ENCODE assay signal across 22 cellular contexts in the genomic region with DNA sequence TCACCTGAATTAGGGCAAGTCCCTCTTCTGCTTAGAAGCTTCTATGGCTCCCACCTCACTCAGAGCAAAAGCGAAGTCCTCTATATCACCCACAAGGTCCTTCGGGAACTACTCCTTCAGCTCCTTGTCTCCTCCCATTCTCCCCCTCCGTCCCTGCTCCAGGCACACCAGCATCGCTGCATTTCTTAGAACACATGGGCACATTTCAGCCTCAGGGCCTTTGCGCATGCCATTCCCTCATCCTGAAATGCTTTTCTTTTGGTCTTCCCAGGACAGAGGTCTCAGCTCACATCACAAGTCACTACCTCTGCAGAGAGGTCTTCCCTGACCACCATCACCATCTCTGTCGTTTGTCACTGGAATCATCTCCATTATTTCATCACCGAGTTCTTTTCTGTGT. TPM values are rescaled to one million over a fixed set of nuclear protein-coding genes. Genes with fewer than 3 reads are reported as not detected.
DNase-seq lines count a peak whose midpoint lies in the region; ATAC-seq and TF ChIP-seq lines count a peak whose summit lies in the region.
"Had no signal": no experiment of that assay in that cellular context is flagged by ENCODE, and none has a peak within 500 bp of the region (broad histone marks: within the 10 kb centered on the region; RNA-seq: fewer than 3 reads in every experiment).

No MANE protein-coding gene starts in this region.

- H3K4me3 Mint-ChIP-seq in activated CD8-positive, alpha-beta T cell treated with anti-CD3 and anti-CD28 coated beads, Interleukin-2, amount 10 ng/mL, durations not matched to agents 7 days and 5 days, result peak overlapping the region; percentile 3
- H3K4me3 Mint-ChIP-seq in activated CD8-positive, alpha-beta T cell treated with anti-CD3 and anti-CD28 coated beads for 36 hours, result no peak overlapping the region
- peak overlapping the region; percentile 9 for H3K4me3 Mint-ChIP-seq in activated T-helper 1 cell treated with anti-CD3 and anti-CD28 coated beads, Interleukin-12 subunit alpha, Interleukin-12 subunit beta, Interleukin-2, Interleukin-4 antibody, amounts not matched to agents 30 ng/mL and 10 ng/mL and 1 ng/mL, durations not matched to agents 14 hours and 24 hours and 36 hours
- H3K4me3 Mint-ChIP-seq in natural killer cell treated with Interleukin-12 subunit alpha and Interleukin-12 subunit beta and Interleukin-15 and Interleukin-18, amount 100 ng/mL, for 72 hours, result peak overlapping the region; percentile 87
- H3K4me3 Mint-ChIP-seq: nephron had no signal

- TF ChIP-seq CTCF in activated CD8-positive, alpha-beta T cell treated with anti-CD3 and anti-CD28 coated beads for 36 hours (IDR thresholded peaks at IDR 0.05), result no peak

- H3K27ac Mint-ChIP-seq in activated CD8-positive, alpha-beta T cell treated with anti-CD3 and anti-CD28 coated beads, Interleukin-2, amount 10 ng/mL, durations not matched to agents 7 days and 5 days, result no peak overlapping the region
- H3K27ac Mint-ChIP-seq in activated CD8-positive, alpha-beta T cell treated with anti-CD3 and anti-CD28 coated beads for 36 hours, result no peak overlapping the region
- H3K27ac Mint-ChIP-seq in activated T-helper 1 cell treated with anti-CD3 and anti-CD28 coated beads, Interleukin-12 subunit alpha, Interleukin-12 subunit beta, Interleukin-2, Interleukin-4 antibody, amounts not matched to agents 30 ng/mL and 10 ng/mL and 1 ng/mL, durations not matched to agents 14 hours and 24 hours and 36 hours, result no peak overlapping the region
- H3K27ac Mint-ChIP-seq in natural killer cell treated with Interleukin-12 subunit alpha and Interleukin-12 subunit beta and Interleukin-15 and Interleukin-18, amount 100 ng/mL, for 72 hours, result peak overlapping the region; percentile 70 to 73
- H3K27ac Mint-ChIP-seq: activated naive CD4-positive, alpha-beta T cell treated with anti-CD3 and anti-CD28 coated beads for 36 hours; nephron had no signal

- intact Hi-C loops in activated CD8-positive, alpha-beta T cell treated with anti-CD3 and anti-CD28 coated beads for 36 hours (cut with micrococcal nuclease), result no loop called here
- intact Hi-C loops in activated T-helper 1 cell treated with anti-CD3 and anti-CD28 coated beads, Interleukin-12 subunit alpha, Interleukin-12 subunit beta, Interleukin-2, Interleukin-4 antibody, amounts not matched to agents 30 ng/mL and 10 ng/mL and 1 ng/mL, durations not matched to agents 14 hours and 24 hours and 36 hours (cut with micrococcal nuclease), result no loop called here

- no peaks in the 10 kb centered on the region for H3K9me3 Mint-ChIP-seq in activated CD8-positive, alpha-beta T cell treated with anti-CD3 and anti-CD28 coated beads, Interleukin-2, amount 10 ng/mL, durations not matched to agents 7 days and 5 days (ENCODE audit: insufficient read depth)
- H3K9me3 Mint-ChIP-seq in activated CD8-positive, alpha-beta T cell treated with anti-CD3 and anti-CD28 coated beads for 36 hours, result no peaks in the 10 kb centered on the region
- H3K9me3 Mint-ChIP-seq in activated T-helper 1 cell treated with anti-CD3 and anti-CD28 coated beads, Interleukin-12 subunit alpha, Interleukin-12 subunit beta, Interleukin-2, Interleukin-4 antibody, amounts not matched to agents 30 ng/mL and 10 ng/mL and 1 ng/mL, durations not matched to agents 14 hours and 24 hours and 36 hours, result no peaks in the 10 kb centered on the region
- H3K9me3 Mint-ChIP-seq in natural killer cell treated with Interleukin-12 subunit alpha and Interleukin-12 subunit beta and Interleukin-15 and Interleukin-18, amount 100 ng/mL, for 72 hours, result no peaks in the 10 kb centered on the region
- H3K9me3 Mint-ChIP-seq: activated naive CD4-positive, alpha-beta T cell treated with anti-CD3 and anti-CD28 coated beads for 36 hours; nephron had no signal

- no peaks in the 10 kb centered on the region for H3K36me3 Mint-ChIP-seq in activated CD8-positive, alpha-beta T cell treated with anti-CD3 and anti-CD28 coated beads, Interleukin-2, amount 10 ng/mL, durations not matched to agents 7 days and 5 days (ENCODE audit: low read depth)
- H3K36me3 Mint-ChIP-seq in activated CD8-positive, alpha-beta T cell treated with anti-CD3 and anti-CD28 coated beads for 36 hours (ENCODE audit: low read depth), result no peaks in the 10 kb centered on the region
- peaks cover 2% of the 10 kb centered on the region for H3K36me3 Mint-ChIP-seq in activated T-helper 1 cell treated with anti-CD3 and anti-CD28 coated beads, Interleukin-12 subunit alpha, Interleukin-12 subunit beta, Interleukin-2, Interleukin-4 antibody, amounts not matched to agents 30 ng/mL and 10 ng/mL and 1 ng/mL, durations not matched to agents 14 hours and 24 hours and 36 hours (ENCODE audit: low read depth)
- H3K36me3 Mint-ChIP-seq in natural killer cell treated with Interleukin-12 subunit alpha and Interleukin-12 subunit beta and Interleukin-15 and Interleukin-18, amount 100 ng/mL, for 72 hours, result peaks cover 8% of the 10 kb centered on the region

- peaks cover 44% of the 10 kb centered on the region for H3K27me3 Mint-ChIP-seq in activated CD8-positive, alpha-beta T cell treated with anti-CD3 and anti-CD28 coated beads, Interleukin-2, amount 10 ng/mL, durations not matched to agents 7 days and 5 days (ENCODE audit: low read depth)
- peaks cover 39% of the 10 kb centered on the region for H3K27me3 Mint-ChIP-seq in activated CD8-positive, alpha-beta T cell treated with anti-CD3 and anti-CD28 coated beads for 36 hours
- H3K27me3 Mint-ChIP-seq in activated T-helper 1 cell treated with anti-CD3 and anti-CD28 coated beads, Interleukin-12 subunit alpha, Interleukin-12 subunit beta, Interleukin-2, Interleukin-4 antibody, amounts not matched to agents 30 ng/mL and 10 ng/mL and 1 ng/mL, durations not matched to agents 14 hours and 24 hours and 36 hours (ENCODE audit: insufficient read depth), result peaks cover 49% of the 10 kb centered on the region
- H3K27me3 Mint-ChIP-seq in natural killer cell treated with Interleukin-12 subunit alpha and Interleukin-12 subunit beta and Interleukin-15 and Interleukin-18, amount 100 ng/mL, for 72 hours, result no peaks in the 10 kb centered on the region

- CTCF ChIA-PET in activated CD8-positive, alpha-beta T cell treated with anti-CD3 and anti-CD28 coated beads, Interleukin-2, amount 10 ng/mL, durations not matched to agents 7 days and 5 days (lab: Charles Lee), result interaction anchor here (1.1 kb wide), 1 partner anchor 186 kb away, joined by 3 read pairs; no protein-coding TSS in a partner anchor
- CTCF ChIA-PET in activated CD8-positive, alpha-beta T cell treated with anti-CD3 and anti-CD28 coated beads for 36 hours (lab: Charles Lee), result interaction anchor here (0.7 kb wide), 1 partner anchor 54 kb away, joined by 3 read pairs; no protein-coding TSS in a partner anchor

- peaks cover 45% of the 10 kb centered on the region for H3K4me1 Mint-ChIP-seq in activated CD8-positive, alpha-beta T cell treated with anti-CD3 and anti-CD28 coated beads, Interleukin-2, amount 10 ng/mL, durations not matched to agents 7 days and 5 days (ENCODE audit: low read depth)
- H3K4me1 Mint-ChIP-seq in activated CD8-positive, alpha-beta T cell treated with anti-CD3 and anti-CD28 coated beads for 36 hours (ENCODE audit: low read depth), result peaks cover 22% of the 10 kb centered on the region
- H3K4me1 Mint-ChIP-seq in activated T-helper 1 cell treated with anti-CD3 and anti-CD28 coated beads, Interleukin-12 subunit alpha, Interleukin-12 subunit beta, Interleukin-2, Interleukin-4 antibody, amounts not matched to agents 30 ng/mL and 10 ng/mL and 1 ng/mL, durations not matched to agents 14 hours and 24 hours and 36 hours (ENCODE audit: low read depth), result peaks cover 15% of the 10 kb centered on the region
- peaks cover 43 to 46% of the 10 kb centered on the region in 2 donors for H3K4me1 Mint-ChIP-seq in natural killer cell treated with Interleukin-12 subunit alpha and Interleukin-12 subunit beta and Interleukin-15 and Interleukin-18, amount 100 ng/mL, for 72 hours (ENCODE audit: low read depth in 2 of 2)

- DNase-seq in activated CD8-positive, alpha-beta T cell treated with anti-CD3 and anti-CD28 coated beads, Interleukin-2, amount 10 ng/mL, durations not matched to agents 7 days and 5 days, result no peak
- no peak for DNase-seq in activated CD8-positive, alpha-beta T cell treated with anti-CD3 and anti-CD28 coated beads for 36 hours
- DNase-seq in activated T-helper 1 cell treated with anti-CD3 and anti-CD28 coated beads, Interleukin-12 subunit alpha, Interleukin-12 subunit beta, Interleukin-2, Interleukin-4 antibody, amounts not matched to agents 30 ng/mL and 10 ng/mL and 1 ng/mL, durations not matched to agents 14 hours and 24 hours and 36 hours (ENCODE audit: low spot score), result no peak
- DNase-seq in natural killer cell treated with Interleukin-12 subunit alpha and Interleukin-12 subunit beta and Interleukin-15 and Interleukin-18, amount 100 ng/mL, for 72 hours (ENCODE audit: low spot score), result no peak
- no peak for DNase-seq in DMS 273 treated with DMSO at 0.1 percent for 48 hours (lab: John Stamatoyannopoulos, UW)
- DNase-seq: 8988T; activated naive CD4-positive, alpha-beta T cell treated with anti-CD3 and anti-CD28 coated beads for 36 hours; activated T-cell treated with anti-CD3 and anti-CD28 coated beads, Interleukin-2, amount 50 U/mL, for 48 hours; DMS53; heart left ventricle; Kasumi-1; NCI-H187 treated with DMSO at 0.1 percent for 48 hours; NCI-H345; NCI-H82; right lobe of liver; Right ventricle myocardium superior; upper lobe of right lung had no signal

- ATAC-seq in activated CD8-positive, alpha-beta T cell treated with anti-CD3 and anti-CD28 coated beads, Interleukin-2, amount 10 ng/mL, durations not matched to agents 7 days and 5 days, result no peak
- ATAC-seq in activated CD8-positive, alpha-beta T cell treated with anti-CD3 and anti-CD28 coated beads for 36 hours, result no peak
- ATAC-seq in natural killer cell treated with Interleukin-12 subunit alpha and Interleukin-12 subunit beta and Interleukin-15 and Interleukin-18, amount 100 ng/mL, for 72 hours, result no peak
- no peak for ATAC-seq in GM21526 (IDR thresholded peaks at IDR 0.05; ENCODE audit: low FRiP score, unreplicated experiment)
- ATAC-seq: HCT116, heart left ventricle, left lobe of liver, right lobe of liver, upper lobe of right lung had no signal

- POLR2A ChIA-PET in activated CD8-positive, alpha-beta T cell treated with anti-CD3 and anti-CD28 coated beads, Interleukin-2, amount 10 ng/mL, durations not matched to agents 7 days and 5 days (lab: Charles Lee), result interaction anchor here (0.6 kb wide), 2 partner anchors 36 to 40 kb away, joined by 3 to 4 read pairs; no protein-coding TSS in a partner anchor
- POLR2A ChIA-PET in activated CD8-positive, alpha-beta T cell treated with anti-CD3 and anti-CD28 coated beads for 36 hours (lab: Charles Lee), result no interaction called here

RNA-seq across cellular contexts. Expression of a gene that starts 4.0 kb away (rescaled TPM):
- total RNA-seq in activated CD8-positive, alpha-beta T cell treated with anti-CD3 and anti-CD28 coated beads, Interleukin-2, amount 10 ng/mL, durations not matched to agents 7 days and 5 days, result under 1 TPM; 0.89 to 0.95 TPM
- 1 to 10 TPM in 1 of 2 experiments, under 1 TPM in 1; 0.81 to 1.1 TPM for total RNA-seq in activated CD8-positive, alpha-beta T cell treated with anti-CD3 and anti-CD28 coated beads for 36 hours
- not detected in 2 replicates for total RNA-seq in activated T-helper 1 cell treated with anti-CD3 and anti-CD28 coated beads, Interleukin-12 subunit alpha, Interleukin-12 subunit beta, Interleukin-2, Interleukin-4 antibody, amounts not matched to agents 30 ng/mL and 10 ng/mL and 1 ng/mL, durations not matched to agents 14 hours and 24 hours and 36 hours
- 10 to 100 TPM in 1 of 2 donors, 1 to 10 TPM in 1; 5.1 to 16.3 TPM for total RNA-seq in natural killer cell treated with Interleukin-12 subunit alpha and Interleukin-12 subunit beta and Interleukin-15 and Interleukin-18, amount 100 ng/mL, for 72 hours
- total RNA-seq: activated naive CD4-positive, alpha-beta T cell treated with anti-CD3 and anti-CD28 coated beads for 36 hours; epithelial cell of proximal tubule had no signal

RNA-seq across cellular contexts. Expression of a gene that starts 10.1 kb away (rescaled TPM):
- 10 to 100 TPM; 89.4 to 92.1 TPM for total RNA-seq in activated CD8-positive, alpha-beta T cell treated with anti-CD3 and anti-CD28 coated beads, Interleukin-2, amount 10 ng/mL, durations not matched to agents 7 days and 5 days
- total RNA-seq in activated CD8-positive, alpha-beta T cell treated with anti-CD3 and anti-CD28 coated beads for 36 hours, result 10 to 100 TPM; 44.7 to 55.0 TPM
- 81.6 and 94.2 TPM in 2 replicates for total RNA-seq in activated T-helper 1 cell treated with anti-CD3 and anti-CD28 coated beads, Interleukin-12 subunit alpha, Interleukin-12 subunit beta, Interleukin-2, Interleukin-4 antibody, amounts not matched to agents 30 ng/mL and 10 ng/mL and 1 ng/mL, durations not matched to agents 14 hours and 24 hours and 36 hours
- total RNA-seq in natural killer cell treated with Interleukin-12 subunit alpha and Interleukin-12 subunit beta and Interleukin-15 and Interleukin-18, amount 100 ng/mL, for 72 hours, result 100 to 1,000 TPM in 1 of 2 donors, 10 to 100 TPM in 1; 94.0 to 118 TPM

RNA-seq across cellular contexts. Expression of a gene that starts 30.5 kb away (rescaled TPM):
- 10 to 100 TPM; 46.1 to 46.9 TPM for total RNA-seq in activated CD8-positive, alpha-beta T cell treated with anti-CD3 and anti-CD28 coated beads, Interleukin-2, amount 10 ng/mL, durations not matched to agents 7 days and 5 days
- total RNA-seq in activated CD8-positive, alpha-beta T cell treated with anti-CD3 and anti-CD28 coated beads for 36 hours, result 10 to 100 TPM; 21.7 to 22.5 TPM
- 37.3 and 40.7 TPM in 2 replicates for total RNA-seq in activated T-helper 1 cell treated with anti-CD3 and anti-CD28 coated beads, Interleukin-12 subunit alpha, Interleukin-12 subunit beta, Interleukin-2, Interleukin-4 antibody, amounts not matched to agents 30 ng/mL and 10 ng/mL and 1 ng/mL, durations not matched to agents 14 hours and 24 hours and 36 hours
- 10 to 100 TPM; 67.4 to 71.0 TPM for total RNA-seq in natural killer cell treated with Interleukin-12 subunit alpha and Interleukin-12 subunit beta and Interleukin-15 and Interleukin-18, amount 100 ng/mL, for 72 hours

RNA-seq across cellular contexts. Expression of a gene that starts 52.6 kb away (rescaled TPM):
- 10 to 100 TPM; 64.0 to 72.8 TPM for total RNA-seq in activated CD8-positive, alpha-beta T cell treated with anti-CD3 and anti-CD28 coated beads, Interleukin-2, amount 10 ng/mL, durations not matched to agents 7 days and 5 days
- total RNA-seq in activated CD8-positive, alpha-beta T cell treated with anti-CD3 and anti-CD28 coated beads for 36 hours, result 10 to 100 TPM; 50.0 to 58.3 TPM
- total RNA-seq in activated T-helper 1 cell treated with anti-CD3 and anti-CD28 coated beads, Interleukin-12 subunit alpha, Interleukin-12 subunit beta, Interleukin-2, Interleukin-4 antibody, amounts not matched to agents 30 ng/mL and 10 ng/mL and 1 ng/mL, durations not matched to agents 14 hours and 24 hours and 36 hours, result 91.1 and 91.8 TPM in 2 replicates
- total RNA-seq in natural killer cell treated with Interleukin-12 subunit alpha and Interleukin-12 subunit beta and Interleukin-15 and Interleukin-18, amount 100 ng/mL, for 72 hours, result 10 to 100 TPM; 50.9 to 89.6 TPM

RNA-seq across cellular contexts. Expression of a gene that starts 55.6 kb away (rescaled TPM):
- 10 to 100 TPM; 86.0 to 88.7 TPM for total RNA-seq in activated CD8-positive, alpha-beta T cell treated with anti-CD3 and anti-CD28 coated beads, Interleukin-2, amount 10 ng/mL, durations not matched to agents 7 days and 5 days
- 10 to 100 TPM; 62.1 to 67.1 TPM for total RNA-seq in activated CD8-positive, alpha-beta T cell treated with anti-CD3 and anti-CD28 coated beads for 36 hours
- 40.1 and 42.1 TPM in 2 replicates for total RNA-seq in activated T-helper 1 cell treated with anti-CD3 and anti-CD28 coated beads, Interleukin-12 subunit alpha, Interleukin-12 subunit beta, Interleukin-2, Interleukin-4 antibody, amounts not matched to agents 30 ng/mL and 10 ng/mL and 1 ng/mL, durations not matched to agents 14 hours and 24 hours and 36 hours
- total RNA-seq in natural killer cell treated with Interleukin-12 subunit alpha and Interleukin-12 subunit beta and Interleukin-15 and Interleukin-18, amount 100 ng/mL, for 72 hours, result 10 to 100 TPM; 28.0 to 33.9 TPM

Comparison
In these comparisons a context has a peak if more than half of its experiments do, and no peak if none do; other contexts are left out.
1. H3K27ac Mint-ChIP-seq: peak in natural killer cell treated with Interleukin-12 subunit alpha and Interleukin-12 subunit beta and Interleukin-15 and Interleukin-18, amount 100 ng/mL, for 72 hours (2 of 2); none in activated CD8-positive, alpha-beta T cell treated with anti-CD3 and anti-CD28 coated beads, Interleukin-2, amount 10 ng/mL, durations not matched to agents 7 days and 5 days (single experiment), activated CD8-positive, alpha-beta T cell treated with anti-CD3 and anti-CD28 coated beads for 36 hours (single experiment) and activated T-helper 1 cell treated with anti-CD3 and anti-CD28 coated beads, Interleukin-12 subunit alpha, Interleukin-12 subunit beta, Interleukin-2, Interleukin-4 antibody, amounts not matched to agents 30 ng/mL and 10 ng/mL and 1 ng/mL, durations not matched to agents 14 hours and 24 hours and 36 hours (single experiment).